Comparison of ENCODE assay signal across 19 cellular contexts in the genomic region with DNA sequence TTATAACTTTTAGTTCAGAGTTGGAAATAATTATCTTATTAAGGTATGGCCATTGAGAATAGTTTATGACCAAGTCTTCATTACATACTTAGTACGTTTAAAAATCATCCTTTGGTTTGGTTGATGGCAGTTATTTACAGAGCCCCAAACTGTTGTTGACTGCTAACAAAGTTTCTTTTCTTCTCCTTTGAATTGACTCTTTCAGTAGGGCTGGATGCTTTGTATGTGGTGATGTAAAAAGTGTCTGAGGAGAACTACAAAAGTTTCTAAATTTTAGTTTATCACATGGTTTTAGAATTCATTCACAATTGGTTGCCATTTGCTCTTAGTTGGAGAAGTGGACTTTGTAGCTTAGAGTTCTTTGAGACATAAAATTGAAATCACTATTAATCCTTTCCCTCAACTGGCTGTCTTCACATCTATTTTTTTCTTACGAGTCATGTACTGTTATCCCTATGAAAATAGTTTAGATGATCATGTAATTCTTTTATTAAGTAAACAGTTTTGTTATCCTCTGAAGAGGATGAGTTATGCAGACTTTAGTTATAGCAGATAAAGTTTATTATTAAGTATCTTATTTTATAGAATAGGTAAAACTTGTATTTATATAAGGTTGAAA. TPM values are rescaled to one million over a fixed set of nuclear protein-coding genes. Genes with fewer than 3 reads are reported as not detected.
DNase-seq lines count a peak whose midpoint lies in the region; ATAC-seq, FAIRE-seq and TF ChIP-seq lines count a peak whose summit lies in the region.
"Had no signal": no experiment of that assay in that cellular context is flagged by ENCODE, and none has a peak within 500 bp of the region (broad histone marks: within the 10 kb centered on the region; RNA-seq: fewer than 3 reads in every experiment).

No MANE protein-coding gene starts in this region.

- no peak overlapping the region for H3K27ac ChIP-seq in K562 (ENCODE audit: extremely low read depth, low read depth, low read length)
- H3K27ac ChIP-seq: C4-2B, Peyer's patch, SJSA1 had no signal

- no peaks in the 10 kb centered on the region for H3K9me1 ChIP-seq in K562 (ENCODE audit: control insufficient read depth, insufficient read depth, low read length)

- 0% methylated on average over 2 of the region's 2 CpGs for WGBS in K562 (ENCODE audit: insufficient coverage, low coverage, missing lambda C conversion rate)

- CTCF ChIA-PET in K562 (lab: Yijun Ruan, JAX; ENCODE audit: low intra/inter-chr PET ratio), result no interaction called here

- intact Hi-C loops in K562 (cut with micrococcal nuclease), result no loop called here

- H3K27me3 ChIP-seq in K562 (ENCODE audit: control insufficient read depth in 2 of 2, insufficient read depth in 2 of 2, low read length in 2 of 2), result no peaks in the 10 kb centered on the region
- H3K27me3 ChIP-seq: Peyer's patch, SJSA1 had no signal

- H3K36me3 ChIP-seq in K562 (ENCODE audit: control insufficient read depth, insufficient read depth, low read length), result no peaks in the 10 kb centered on the region
- H3K36me3 ChIP-seq: Peyer's patch, SJSA1 had no signal

- H2AFZ ChIP-seq in K562 (ENCODE audit: low read depth, low read length), result no peak overlapping the region

- H3K79me2 ChIP-seq in K562 (ENCODE audit: control insufficient read depth, insufficient read depth, low read length), result no peaks in the 10 kb centered on the region

- H3K9me3 ChIP-seq in K562 (replicated peaks; ENCODE audit: control insufficient read depth, insufficient read depth, low read depth, low read length), result no peaks in the 10 kb centered on the region
- H3K9me3 ChIP-seq: Peyer's patch, SJSA1 had no signal

- in situ Hi-C loops in K562 (cut with MboI), result no loop called here

- no peak overlapping the region for H3K4me3 ChIP-seq in K562
- H3K4me3 ChIP-seq: Peyer's patch, SJSA1 had no signal

- POLR2A ChIA-PET in K562 (lab: Yijun Ruan, JAX), result no interaction called here

- no peaks in the 10 kb centered on the region for H4K20me1 ChIP-seq in K562 (replicated peaks; ENCODE audit: control insufficient read depth, insufficient read depth, low read length)

- TF ChIP-seq CTCF in K562 (IDR thresholded peaks at IDR 0.05 in 2 of 3, conservative IDR thresholded peaks at IDR 0.05 in 1 of 3; ENCODE audit: insufficient read depth in 2 of 3, low read depth in 1 of 3, low read length in 3 of 3), result no peak

- TF ChIP-seq EP300 in K562 (IDR thresholded peaks at IDR 0.05; ENCODE audit: low read length), result no peak

- H3K4me2 ChIP-seq in K562 (ENCODE audit: insufficient read depth, low read length), result no peak overlapping the region

- ATAC-seq in K562 (no peak), HG02973 (IDR thresholded peaks at IDR 0.05; ENCODE audit: unreplicated experiment) (no peak)

- peak; percentile 32 for FAIRE-seq in K562 (lab: Jason Lieb, UNC)

- BruUV-seq in K562 (replicated peaks; lab: Mats Ljungman, UMichigan), result no TSS peak

- H3K9ac ChIP-seq in K562 (ENCODE audit: insufficient read depth in 1 of 2, low read depth in 2 of 2, low read length in 2 of 2), result no peak overlapping the region

- TF ChIP-seq RAD21 in K562 (CRISPR knock-in tag; conservative IDR thresholded peaks at IDR 0.05 in 1 of 2, IDR thresholded peaks at IDR 0.05 in 1 of 2), result no peak

- H3K4me1 ChIP-seq in K562 (replicated peaks in 1 of 2; ENCODE audit: control insufficient read depth in 2 of 2, insufficient read depth in 2 of 2, low read length in 2 of 2), result no peaks in the 10 kb centered on the region
- H3K4me1 ChIP-seq: Peyer's patch, SJSA1 had no signal

- TF ChIP-seq POLR2A in K562 (conservative IDR thresholded peaks at IDR 0.05), result no peak

- DNase-seq in K562 (ENCODE audit: extremely low read depth in 1 of 4, low spot score in 3 of 4) (no peak), globus pallidus (ENCODE audit: low spot score) (peak; percentile 86), putamen (ENCODE audit: low spot score) (peak; percentile 69), NCI-H1694 (lab: John Stamatoyannopoulos, UW) (no peak), NCI-H524 (lab: John Stamatoyannopoulos, UW) (no peak), NCI-H1436 treated with DMSO at 0.1 percent for 48 hours (lab: John Stamatoyannopoulos, UW) (no peak)
- DNase-seq: ACHN; DMS79; MM.1S; NCI-H1092; NCI-H146; NCI-H2081; NCI-H748 treated with DMSO at 0.1 percent for 48 hours; NK-92 treated with Interleukin-12 subunit alpha and Interleukin-12 subunit beta, amount 100 ng/mL, for 24 hours; Peyer's patch had no signal

TF ChIP-seq in K562, 482 proteins besides CTCF, POLR2A, EP300 and RAD21:
- TF ChIP-seq SP1 (CRISPR knock-in tag; IDR thresholded peaks at IDR 0.05) (no peak), HSF4 (CRISPR knock-in tag; IDR thresholded peaks at IDR 0.05; ENCODE audit: borderline replicate concordance) (no peak), PRPF4 (IDR thresholded peaks at IDR 0.05; ENCODE audit: insufficient read depth, low read depth, low read length, poor library complexity, severe bottlenecking) (no peak), ZNF695 (CRISPR knock-in tag; IDR thresholded peaks at IDR 0.05) (no peak), ETV1 (tag; conservative IDR thresholded peaks at IDR 0.05; ENCODE audit: low read depth) (no peak), CTBP1 (IDR thresholded peaks at IDR 0.05; ENCODE audit: borderline replicate concordance) (no peak), KLF16 (IDR thresholded peaks at IDR 0.05) (no peak)
TF ChIP-seq in K562: peak in this region for 0.

RNA-seq across cellular contexts. Expression of a gene that starts 14.8 kb away (rescaled TPM):
- not detected in 2 replicates for total RNA-seq in K562 (2011; cell fraction: chromatin; rRNA removed; ENCODE audit: low replicate concordance)
- total RNA-seq in K562 (2011; cell fraction: nucleolus; rRNA removed), result not detected in 2 replicates
- total RNA-seq in K562 (2011; cell fraction: nucleoplasm; rRNA removed), result not detected in 2 replicates
- not detected in 2 replicates for total RNA-seq in K562 (2014; rRNA removed)
- not detected in 2 replicates for total RNA-seq in K562 (2014; rRNA removed; fragmentation: Illumina TruSeq; extraction: Trizol)
- total RNA-seq in K562 (2015; rRNA removed; fragmentation: Illumina TruSeq; extraction: Trizol), result not detected in 2 replicates
- total RNA-seq in K562 (2021), result 0.16 and 0.33 TPM in 2 replicates
- not detected in 2 replicates for polyA plus RNA-seq in K562 (2011; rRNA removed)
- polyA plus RNA-seq in K562 (2011; cell fraction: cytosol; rRNA removed), result 0.01 TPM in 1 of 2 replicates, not detected in the other
- polyA plus RNA-seq in K562 (2011; cell fraction: nucleus; rRNA removed), result not detected in 2 replicates
- polyA plus RNA-seq in K562 (2012), result not detected in 2 replicates
- not detected in 2 replicates for polyA plus RNA-seq in K562 (2014; fragmentation: Illumina TruSeq; extraction: Trizol)
- polyA plus RNA-seq in K562 (2014; fragmentation: Nextera tagmentation; extraction: Ambion mirVana), result not detected
- not detected in 2 replicates for polyA plus RNA-seq in K562 (2014; rRNA removed)
- polyA minus RNA-seq in K562 (2011; rRNA and poly(A)+ RNA removed), result not detected in 2 replicates
- polyA minus RNA-seq in K562 (2011; cell fraction: cytosol; rRNA and poly(A)+ RNA removed), result not detected in 2 replicates
- not detected in 2 replicates for polyA minus RNA-seq in K562 (2011; cell fraction: nucleus; rRNA and poly(A)+ RNA removed)
- total RNA-seq: LHCN-M2 had no signal

Comparison
In these comparisons a context has a peak if more than half of its experiments do, and no peak if none do; other contexts are left out.
1. DNase-seq: peak in globus pallidus (single experiment) and putamen (single experiment); none in K562 (0 of 4), NCI-H1694 (single experiment), NCI-H524 (0 of 2) and NCI-H1436 treated with DMSO at 0.1 percent for 48 hours (single experiment).